8 cellular contexts compared by ENCODE assay signal in the genomic region with DNA sequence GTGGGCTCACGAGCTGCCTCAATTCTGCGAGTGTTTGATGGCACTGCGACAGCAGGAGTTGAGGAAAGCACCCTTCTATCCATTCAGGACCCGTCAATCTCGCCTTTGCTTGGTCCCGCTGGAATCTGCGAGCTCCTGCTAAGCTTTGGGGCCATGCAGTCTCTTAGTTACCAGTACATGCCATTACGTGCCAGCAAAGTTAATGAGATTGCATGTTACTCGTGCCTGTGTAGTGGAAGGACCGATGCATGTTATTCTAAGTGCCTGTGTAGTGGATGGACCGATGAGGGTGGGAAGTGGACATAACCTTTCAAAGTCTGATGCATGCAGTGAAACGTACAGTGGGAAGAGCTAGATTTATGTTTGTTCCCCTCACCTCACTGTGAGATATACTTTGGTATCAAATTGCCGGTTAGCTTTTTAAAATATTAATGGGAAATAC. TPM values are rescaled to one million over a fixed set of nuclear protein-coding genes. Genes with fewer than 3 reads are reported as not detected.
A peak's percentile ranks its signal among the peaks of the same experiment; 100 is the strongest.
DNase-seq lines count a peak whose midpoint lies in the region; ATAC-seq, FAIRE-seq and TF ChIP-seq lines count a peak whose summit lies in the region.

No MANE protein-coding gene starts in this region.

- no peak for DNase-seq in CD8-positive, alpha-beta T cell
- DNase-seq in HFFc6 (no peak), foreskin keratinocyte (no peak), pancreas (no peak), SKM-1 treated with dmso at 0.1 percent for 144 hours (lab: John Stamatoyannopoulos, UW; ENCODE audit: unreplicated experiment) (no peak)
- DNase-seq in activated CD4-positive, alpha-beta memory T cell treated with anti-CD3 and anti-CD28 coated beads, Interleukin-2, amount 10 ng/mL, durations not matched to agents 7 days and 5 days, result no peak
- no peak for DNase-seq in NK-92 treated with Interleukin-12 subunit alpha and Interleukin-12 subunit beta, amount 100 ng/mL, for 24 hours (lab: John Stamatoyannopoulos, UW)

- peaks cover 6% of the 10 kb centered on the region for H3K36me3 ChIP-seq in CD8-positive, alpha-beta T cell (ENCODE audit: insufficient read depth, low read length)
- H3K36me3 ChIP-seq in pancreas, result peaks cover 0 to 38% (median 22%) of the 10 kb centered on the region in 3 donors

- POLR2A ChIA-PET in CD8-positive, alpha-beta T cell (lab: Charles Lee), result interaction anchor here (0.6 to 3.3 kb wide), 6 partner anchors 8 to 1679 kb away, joined by 3 to 31 read pairs (median 5); partner anchors contain the start of genes FBXW7 and LRBA
- POLR2A ChIA-PET in activated CD4-positive, alpha-beta memory T cell treated with anti-CD3 and anti-CD28 coated beads, Interleukin-2, amount 10 ng/mL, durations not matched to agents 7 days and 5 days (lab: Charles Lee), result interaction anchor here (0.7 to 3.2 kb wide), 13 partner anchors 8 to 1680 kb away, joined by 3 to 57 read pairs (median 5); partner anchors contain the start of genes ARFIP1, FBXW7, LRBA and TIGD4

- H3K9me3 Mint-ChIP-seq in CD8-positive, alpha-beta T cell, result no peaks in the 10 kb centered on the region
- peaks cover 4% of the 10 kb centered on the region; the same call in 1 of the 2 replicates for H3K9me3 Mint-ChIP-seq in HFFc6
- no peaks in the 10 kb centered on the region for H3K9me3 Mint-ChIP-seq in activated CD4-positive, alpha-beta memory T cell treated with anti-CD3 and anti-CD28 coated beads, Interleukin-2, amount 10 ng/mL, durations not matched to agents 7 days and 5 days

- H3K27me3 ChIP-seq in CD8-positive, alpha-beta T cell (ENCODE audit: insufficient read depth, low read length), result no peaks in the 10 kb centered on the region
- H3K27me3 ChIP-seq in foreskin keratinocyte (no peaks in the 10 kb centered on the region), pancreas (no peaks in the 10 kb centered on the region)

- intact Hi-C loops in CD8-positive, alpha-beta T cell (cut with DNase I, micrococcal nuclease), result loop anchor here (1.0 to 10.0 kb wide), 9 partner anchors 85 to 1682 kb away; partner anchors contain the start of genes FBXW7 (in 2 of the 2), ARFIP1 (in 1 of the 2), FHIP1A (in 1 of the 2) and GATB (in 1 of the 2)
- intact Hi-C loops in pancreas (cut with DNase I), result no loop called here

- H3K4me3 Mint-ChIP-seq in CD8-positive, alpha-beta T cell, result peak overlapping the region; percentile 97
- peak overlapping the region; percentile 98 for H3K4me3 Mint-ChIP-seq in HFFc6
- H3K4me3 Mint-ChIP-seq in activated CD4-positive, alpha-beta memory T cell treated with anti-CD3 and anti-CD28 coated beads, Interleukin-2, amount 10 ng/mL, durations not matched to agents 7 days and 5 days, result peak overlapping the region; percentile 85

- peaks cover 29% of the 10 kb centered on the region for H3K4me1 ChIP-seq in CD8-positive, alpha-beta T cell (ENCODE audit: insufficient read depth, low read length)
- H3K4me1 ChIP-seq in foreskin keratinocyte (peaks cover 15% of the 10 kb centered on the region), pancreas (peaks cover 10 to 16% (median 11%) of the 10 kb centered on the region in 3 donors)

- peaks cover 56% of the 10 kb centered on the region for H3K36me3 Mint-ChIP-seq in CD8-positive, alpha-beta T cell
- peaks cover 40% of the 10 kb centered on the region for H3K36me3 Mint-ChIP-seq in HFFc6 (ENCODE audit: low read depth)
- H3K36me3 Mint-ChIP-seq in activated CD4-positive, alpha-beta memory T cell treated with anti-CD3 and anti-CD28 coated beads, Interleukin-2, amount 10 ng/mL, durations not matched to agents 7 days and 5 days (ENCODE audit: low read depth), result peaks cover 53% of the 10 kb centered on the region

- WGBS in pancreas, 2 donors, result 0% methylated on average over 13 of the region's 13 CpGs

- H3K4me3 ChIP-seq in CD8-positive, alpha-beta T cell (ENCODE audit: low read depth, low read length), result peak overlapping the region; percentile 85
- peak overlapping the region; percentile 47 to 86 (median 74) for H3K4me3 ChIP-seq in pancreas

- peak overlapping the region; percentile 98 for H3K27ac Mint-ChIP-seq in CD8-positive, alpha-beta T cell
- H3K27ac Mint-ChIP-seq in HFFc6, result peak overlapping the region; percentile 100
- peak overlapping the region; percentile 87 for H3K27ac Mint-ChIP-seq in activated CD4-positive, alpha-beta memory T cell treated with anti-CD3 and anti-CD28 coated beads, Interleukin-2, amount 10 ng/mL, durations not matched to agents 7 days and 5 days

- no peaks in the 10 kb centered on the region for H3K9me3 ChIP-seq in CD8-positive, alpha-beta T cell (ENCODE audit: low read length)
- H3K9me3 ChIP-seq in pancreas, result no peaks in the 10 kb centered on the region

- no peak for TF ChIP-seq CTCF in CD8-positive, alpha-beta T cell (IDR thresholded peaks at IDR 0.05)
- TF ChIP-seq CTCF in HFFc6 (IDR thresholded peaks at IDR 0.05) (no peak), foreskin keratinocyte (conservative IDR thresholded peaks at IDR 0.05) (no peak), pancreas (IDR thresholded peaks at IDR 0.05) (no peak)

- FAIRE-seq in pancreas (lab: Jason Lieb, UNC), result no peak

- peak overlapping the region; percentile 88 for H3K27ac ChIP-seq in CD8-positive, alpha-beta T cell (ENCODE audit: low read depth, low read length)
- H3K27ac ChIP-seq in foreskin keratinocyte (peak overlapping the region; percentile 84), pancreas (peak overlapping the region; percentile 80 to 86 (median 82))

- CTCF ChIA-PET in CD8-positive, alpha-beta T cell (lab: Charles Lee), result interaction anchor here (0.9 to 1.3 kb wide), 4 partner anchors 10 to 17 kb away, joined by 3 to 6 read pairs (median 4); no protein-coding TSS in a partner anchor
- CTCF ChIA-PET in activated CD4-positive, alpha-beta memory T cell treated with anti-CD3 and anti-CD28 coated beads, Interleukin-2, amount 10 ng/mL, durations not matched to agents 7 days and 5 days (lab: Charles Lee), result interaction anchor here (0.6 to 1.4 kb wide), 4 partner anchors 17 to 1358 kb away, joined by 3 to 7 read pairs (median 3); no protein-coding TSS in a partner anchor

- no peaks in the 10 kb centered on the region for H3K27me3 Mint-ChIP-seq in CD8-positive, alpha-beta T cell (ENCODE audit: low read depth)
- H3K27me3 Mint-ChIP-seq in HFFc6 (ENCODE audit: insufficient read depth), result peaks cover 16% of the 10 kb centered on the region
- H3K27me3 Mint-ChIP-seq in activated CD4-positive, alpha-beta memory T cell treated with anti-CD3 and anti-CD28 coated beads, Interleukin-2, amount 10 ng/mL, durations not matched to agents 7 days and 5 days, result no peaks in the 10 kb centered on the region

- H3K4me1 Mint-ChIP-seq in CD8-positive, alpha-beta T cell (ENCODE audit: low read depth), result peaks cover 39% of the 10 kb centered on the region
- peaks cover 31% of the 10 kb centered on the region for H3K4me1 Mint-ChIP-seq in HFFc6 (ENCODE audit: low read depth)
- peaks cover 60% of the 10 kb centered on the region for H3K4me1 Mint-ChIP-seq in activated CD4-positive, alpha-beta memory T cell treated with anti-CD3 and anti-CD28 coated beads, Interleukin-2, amount 10 ng/mL, durations not matched to agents 7 days and 5 days

- no peak for ATAC-seq in CD8-positive, alpha-beta T cell
- ATAC-seq in foreskin keratinocyte, result peak; percentile 1
- ATAC-seq in pancreas, result peak; percentile 19 to 41 (median 32)
- no peak for ATAC-seq in GM21528 (IDR thresholded peaks at IDR 0.05; ENCODE audit: low FRiP score, unreplicated experiment)

RNA-seq across cellular contexts. Expression of gene RPS3A, which starts 0.6 kb away (rescaled TPM):
- 1,000 to 10,000 TPM; 3,746 to 3,978 TPM for total RNA-seq in CD8-positive, alpha-beta T cell
- total RNA-seq in HFFc6 (2021; fragmentation: NEBNext Ultra II Directional; extraction: Animal tissue kit (Norgen Biotek cat#: 25700)), result 1,000 to 10,000 TPM; 1,391 to 1,566 (median 1,482) TPM
- total RNA-seq in activated CD4-positive, alpha-beta memory T cell treated with anti-CD3 and anti-CD28 coated beads, Interleukin-2, amount 10 ng/mL, durations not matched to agents 7 days and 5 days, result 1,000 to 10,000 TPM; 1,515 to 1,526 TPM
- total RNA-seq in foreskin keratinocyte (1,815 and 1,913 TPM in 2 replicates), pancreas (1,000 to 10,000 TPM in 4 of 6 donors, 100 to 1,000 TPM in 2; 882 to 1,610 (median 1,401) TPM)
- polyA plus RNA-seq in foreskin keratinocyte (2,395 and 2,442 TPM in 2 replicates), pancreas (1,000 to 10,000 TPM; 1,672 to 1,850 TPM)

Comparison
In these comparisons a context has a peak if more than half of its experiments do, and no peak if none do; other contexts are left out.
1. ATAC-seq: peak in foreskin keratinocyte (single experiment) and pancreas (4 of 4); none in CD8-positive, alpha-beta T cell (single experiment) and GM21528 (single experiment).
2. intact Hi-C loops: an anchor here in CD8-positive, alpha-beta T cell (1.0 to 10.0 kb wide); none called in pancreas.
3. Peak in every context shown above with its lines, with median percentiles within 50 percentile points of each other: H3K27ac ChIP-seq, H3K27ac Mint-ChIP-seq and H3K4me3 Mint-ChIP-seq.